Comparison of ENCODE assay signal across 8 cellular contexts in genomic region chr9:70260007-70260443, GRCh38. TPM values are rescaled to one million over a fixed set of nuclear protein-coding genes. Genes with fewer than 3 reads are reported as not detected.
DNase-seq lines count a peak whose midpoint lies in the region; ATAC-seq lines count a peak whose summit lies in the region.

No MANE protein-coding gene starts in this region.

- DNase-seq in NCI-H345 (lab: John Stamatoyannopoulos, UW) = peak; percentile 21
- no peak for DNase-seq in NCI-H345 treated with DMSO at 0.1 percent for 48 hours (lab: John Stamatoyannopoulos, UW; ENCODE audit: unreplicated experiment)
- no peak for DNase-seq in stimulated activated naive B cell treated with anti-CD40 and anti-IgM and Interleukin-4, amounts not matched to agents 10 μg/mL and 1 μg/mL and 100 μg/mL, for 72 hours
- DNase-seq in nucleus accumbens (lab: John Stamatoyannopoulos, UW) = no peak
- DNase-seq in D341Med (ENCODE audit: low spot score) = no peak

- H3K27ac ChIP-seq in iPS-20b (ENCODE audit: low read length) = no peak overlapping the region

- peaks cover 29% of the 10 kb centered on the region for H3K36me3 ChIP-seq in iPS-20b (ENCODE audit: insufficient read depth, low read depth, low read length)

- H3K4me1 ChIP-seq in iPS-20b (ENCODE audit: insufficient read depth, low read length) = peaks cover 17% of the 10 kb centered on the region

- H3K36me3 Mint-ChIP-seq in activated T-helper 17 cell treated with anti-CD3 and anti-CD28 coated beads, Interleukin-2, amount 50 U/mL, for 72 hours (ENCODE audit: low read depth) = peaks cover 65% of the 10 kb centered on the region
- peaks cover 42 to 49% of the 10 kb centered on the region in 2 donors for H3K36me3 Mint-ChIP-seq in stimulated activated naive B cell treated with anti-CD40 and anti-IgM and Interleukin-4, amounts not matched to agents 10 μg/mL and 1 μg/mL and 100 μg/mL, for 72 hours

- H3K4me3 ChIP-seq in iPS-20b (ENCODE audit: low read length) = peak overlapping the region; percentile 94

- H3K27me3 ChIP-seq in iPS-20b (ENCODE audit: insufficient read depth, low read length) = no peaks in the 10 kb centered on the region; the same call in 1 of the 2 replicates

- peak overlapping the region; percentile 85 for H3K4me3 Mint-ChIP-seq in activated T-helper 17 cell treated with anti-CD3 and anti-CD28 coated beads, Interleukin-2, amount 50 U/mL, for 72 hours
- H3K4me3 Mint-ChIP-seq in stimulated activated naive B cell treated with anti-CD40 and anti-IgM and Interleukin-4, amounts not matched to agents 10 μg/mL and 1 μg/mL and 100 μg/mL, for 72 hours = peak overlapping the region; percentile 91 to 93

- no peaks in the 10 kb centered on the region for H3K9me3 ChIP-seq in iPS-20b (ENCODE audit: insufficient read depth, low read depth, low read length)

- peak overlapping the region; percentile 94; the same call in 1 of the 2 replicates for H3K9ac ChIP-seq in iPS-20b (ENCODE audit: low read depth, low read length)

- no peaks in the 10 kb centered on the region for H3K9me3 Mint-ChIP-seq in activated T-helper 17 cell treated with anti-CD3 and anti-CD28 coated beads, Interleukin-2, amount 50 U/mL, for 72 hours
- H3K9me3 Mint-ChIP-seq in stimulated activated naive B cell treated with anti-CD40 and anti-IgM and Interleukin-4, amounts not matched to agents 10 μg/mL and 1 μg/mL and 100 μg/mL, for 72 hours = peaks cover 5 to 9% of the 10 kb centered on the region in 2 donors

- no peaks in the 10 kb centered on the region for H3K27me3 Mint-ChIP-seq in activated T-helper 17 cell treated with anti-CD3 and anti-CD28 coated beads, Interleukin-2, amount 50 U/mL, for 72 hours
- H3K27me3 Mint-ChIP-seq in stimulated activated naive B cell treated with anti-CD40 and anti-IgM and Interleukin-4, amounts not matched to agents 10 μg/mL and 1 μg/mL and 100 μg/mL, for 72 hours = no peaks in the 10 kb centered on the region

- H3K27ac Mint-ChIP-seq in activated T-helper 17 cell treated with anti-CD3 and anti-CD28 coated beads, Interleukin-2, amount 50 U/mL, for 72 hours = peak overlapping the region; percentile 87
- H3K27ac Mint-ChIP-seq in stimulated activated naive B cell treated with anti-CD40 and anti-IgM and Interleukin-4, amounts not matched to agents 10 μg/mL and 1 μg/mL and 100 μg/mL, for 72 hours = peak overlapping the region; percentile 99

- peaks cover 42% of the 10 kb centered on the region for H3K4me1 Mint-ChIP-seq in activated T-helper 17 cell treated with anti-CD3 and anti-CD28 coated beads, Interleukin-2, amount 50 U/mL, for 72 hours
- H3K4me1 Mint-ChIP-seq in stimulated activated naive B cell treated with anti-CD40 and anti-IgM and Interleukin-4, amounts not matched to agents 10 μg/mL and 1 μg/mL and 100 μg/mL, for 72 hours = peaks cover 47 to 61% of the 10 kb centered on the region in 2 donors

- no peak for ATAC-seq in activated T-helper 17 cell treated with anti-CD3 and anti-CD28 coated beads, Interleukin-2, amount 50 U/mL, for 72 hours (replicated peaks)
- ATAC-seq in stimulated activated naive B cell treated with anti-CD40 and anti-IgM and Interleukin-4, amounts not matched to agents 10 μg/mL and 1 μg/mL and 100 μg/mL, for 72 hours (replicated peaks) = no peak
- ATAC-seq in GM21786 (IDR thresholded peaks at IDR 0.05; ENCODE audit: unreplicated experiment) = no peak

RNA-seq across cellular contexts. Expression of gene SMC5, which starts 1.2 kb away (rescaled TPM):
- 10 to 100 TPM; 42.2 to 49.3 TPM for total RNA-seq in activated T-helper 17 cell treated with anti-CD3 and anti-CD28 coated beads, Interleukin-2, amount 50 U/mL, for 72 hours
